In the genomic region with DNA sequence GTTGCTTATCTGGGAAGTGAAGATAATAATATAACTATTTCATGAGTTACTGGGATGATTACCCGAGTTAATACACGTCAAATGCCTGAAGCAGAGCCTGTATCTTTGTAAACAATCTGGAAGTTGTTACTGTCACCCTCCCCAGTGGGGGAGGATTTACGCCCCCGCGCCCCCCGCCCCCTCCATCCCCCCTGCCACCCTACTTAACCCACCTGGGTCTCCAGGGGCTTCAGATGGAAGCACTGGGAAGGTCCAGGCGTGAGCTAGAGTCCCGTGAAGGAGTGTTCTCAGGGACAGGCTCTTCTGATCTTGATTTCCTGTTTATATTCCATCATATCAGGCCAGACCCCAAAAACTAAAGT, we compare ENCODE assay signal across 8 cellular contexts. TPM values are rescaled to one million over a fixed set of nuclear protein-coding genes. Genes with fewer than 3 reads are reported as not detected.
DNase-seq lines count a peak whose midpoint lies in the region; ATAC-seq and TF ChIP-seq lines count a peak whose summit lies in the region.

No MANE protein-coding gene starts in this region.

- H3K4me3 ChIP-seq in AG04449 (ENCODE audit: low read depth, low read length) (peak overlapping the region; percentile 81), HL-60 (replicated peaks; ENCODE audit: insufficient read depth, low read length) (peak overlapping the region; percentile 74), breast epithelium (peak overlapping the region; percentile 82 to 91 (median 86)), muscle layer of duodenum (ENCODE audit: low read depth in 1 of 2, low read length in 2 of 2) (peak overlapping the region; percentile 92 to 97)

- H3K9me3 ChIP-seq in breast epithelium (no peaks in the 10 kb centered on the region), muscle layer of duodenum (ENCODE audit: control insufficient read depth in 1 of 2, low read length in 2 of 2) (no peaks in the 10 kb centered on the region)

- POLR2A ChIA-PET in AG04449 (lab: Yijun Ruan, JAX) = interaction anchor here (0.7 to 2.1 kb wide), 4 partner anchors 12 to 170 kb away, joined by 3 to 6 read pairs (median 4); a partner anchor contains a TSS

- ATAC-seq in HG02642 (IDR thresholded peaks at IDR 0.05; ENCODE audit: poor library complexity, unreplicated experiment) (no peak), GM18870 (IDR thresholded peaks at IDR 0.05; ENCODE audit: unreplicated experiment) (no peak), foreskin keratinocyte (no peak)

- intact Hi-C loops in breast epithelium (cut with DNase I; ENCODE audit: low total_unique reads) = no loop called here

- H3K27me3 ChIP-seq in HL-60 (ENCODE audit: insufficient read depth, poor library complexity, severe bottlenecking) (no peaks in the 10 kb centered on the region), breast epithelium (no peaks in the 10 kb centered on the region), muscle layer of duodenum (ENCODE audit: low read depth, low read length) (no peaks in the 10 kb centered on the region), foreskin keratinocyte (no peaks in the 10 kb centered on the region)

- TF ChIP-seq CTCF in AG04449 (IDR thresholded peaks at IDR 0.05; ENCODE audit: insufficient read depth, low read length, missing control alignments) = no peak
- no peak for TF ChIP-seq CTCF in HL-60 (IDR thresholded peaks at IDR 0.05; ENCODE audit: insufficient read depth, low read length)
- no peak for TF ChIP-seq CTCF in breast epithelium (IDR thresholded peaks at IDR 0.05)
- TF ChIP-seq CTCF in foreskin keratinocyte (conservative IDR thresholded peaks at IDR 0.05) = no peak

- DNase-seq in AG04449 (ENCODE audit: low read depth, low spot score) (no peak), HL-60 (ENCODE audit: low read depth in 1 of 2, low spot score in 1 of 2) (no peak), breast epithelium (ENCODE audit: low spot score in 2 of 2) (no peak), hepatic stellate cell (ENCODE audit: low spot score) (no peak), foreskin keratinocyte (no peak)

- H3K27ac ChIP-seq in HL-60 (replicated peaks) = peak overlapping the region; percentile 69; the same call in 1 of the 2 replicates
- H3K27ac ChIP-seq in breast epithelium = peak overlapping the region; percentile 75 to 88
- H3K27ac ChIP-seq in muscle layer of duodenum (ENCODE audit: low read length) = peak overlapping the region; percentile 84
- no peak overlapping the region for H3K27ac ChIP-seq in foreskin keratinocyte

- H3K4me1 ChIP-seq in breast epithelium (peaks cover 0 to 6% of the 10 kb centered on the region in 2 donors), muscle layer of duodenum (ENCODE audit: control insufficient read depth in 1 of 2, insufficient read depth in 2 of 2, low read length in 2 of 2) (peaks cover 0 to 6% of the 10 kb centered on the region in 2 donors), foreskin keratinocyte (peaks cover 5% of the 10 kb centered on the region)

- H3K36me3 ChIP-seq in breast epithelium = no peaks in the 10 kb centered on the region
- peaks cover 0 to 4% of the 10 kb centered on the region in 2 donors for H3K36me3 ChIP-seq in muscle layer of duodenum (ENCODE audit: control insufficient read depth in 1 of 2, insufficient read depth in 2 of 2, low read length in 2 of 2)

- CTCF ChIA-PET in AG04449 (lab: Yijun Ruan, JAX) = interaction anchor here (2.8 to 3.0 kb wide), 2 partner anchors 17 to 131 kb away, joined by 10 to 26 read pairs; no protein-coding TSS in a partner anchor

- TF ChIP-seq POLR2A in breast epithelium (IDR thresholded peaks at IDR 0.05) = no peak

RNA-seq across cellular contexts. Expression of a gene that starts 0.7 kb away (rescaled TPM):
- total RNA-seq in breast epithelium (100 to 1,000 TPM in 2 of 3 donors, 10 to 100 TPM in 1; 86.9 to 174 (median 164) TPM), foreskin keratinocyte (190 and 217 TPM in 2 replicates)
- 168 and 206 TPM in 2 replicates for polyA plus RNA-seq in foreskin keratinocyte

RNA-seq across cellular contexts. Expression of a gene that starts 49.9 kb away (rescaled TPM):
- total RNA-seq in breast epithelium (under 1 TPM in 1 of 3 donors, not detected in 2; 0.44 TPM), foreskin keratinocyte (not detected in 2 replicates)
- polyA plus RNA-seq in foreskin keratinocyte = not detected in 2 replicates
